8 cellular contexts compared by ENCODE assay signal in the genomic region with DNA sequence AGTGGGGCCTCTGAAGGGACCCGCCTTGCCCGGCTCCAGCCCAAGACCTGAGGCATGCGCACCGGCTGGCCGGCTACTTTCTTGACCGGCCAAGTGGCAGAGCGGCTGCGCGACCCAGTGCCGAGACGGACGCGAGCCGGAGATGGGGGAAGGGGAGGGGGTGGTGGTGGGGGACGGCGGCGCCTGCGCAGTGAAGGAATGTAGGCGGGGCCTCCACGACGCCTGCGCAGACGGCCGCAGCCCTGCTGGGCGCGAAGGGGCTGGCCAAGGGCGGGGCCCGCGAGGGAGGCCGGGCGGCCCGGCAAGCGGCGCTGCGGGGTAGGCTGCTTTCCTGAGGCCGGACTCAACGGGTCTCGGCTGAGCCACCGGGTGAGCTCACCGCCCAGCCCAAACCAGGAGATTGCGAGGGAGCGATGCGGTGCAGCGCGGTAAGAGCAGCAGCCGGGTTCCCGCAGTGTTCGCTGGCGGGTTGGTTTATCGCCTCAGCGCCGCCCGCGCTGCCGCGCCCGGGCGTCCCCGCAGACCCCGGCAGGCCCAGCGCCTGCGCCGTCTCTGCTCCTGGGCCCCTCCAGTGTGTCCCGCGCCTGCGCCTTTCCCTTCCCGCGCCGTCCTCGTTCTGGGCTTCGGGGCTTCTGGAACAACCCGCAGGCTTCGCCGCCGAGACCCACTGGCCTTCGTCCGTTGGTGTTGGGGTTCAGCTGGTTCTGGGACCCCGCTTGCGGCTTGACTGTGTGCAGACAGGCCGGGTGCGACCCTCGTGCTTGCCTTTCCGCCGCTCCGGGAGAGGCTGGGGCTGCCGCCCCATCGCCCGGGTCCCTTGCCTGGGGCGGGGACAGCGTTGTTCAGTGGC. TPM values are rescaled to one million over a fixed set of nuclear protein-coding genes. Genes with fewer than 3 reads are reported as not detected.
DNase-seq lines count a peak whose midpoint lies in the region; ATAC-seq and TF ChIP-seq lines count a peak whose summit lies in the region.

A gene with protein sequence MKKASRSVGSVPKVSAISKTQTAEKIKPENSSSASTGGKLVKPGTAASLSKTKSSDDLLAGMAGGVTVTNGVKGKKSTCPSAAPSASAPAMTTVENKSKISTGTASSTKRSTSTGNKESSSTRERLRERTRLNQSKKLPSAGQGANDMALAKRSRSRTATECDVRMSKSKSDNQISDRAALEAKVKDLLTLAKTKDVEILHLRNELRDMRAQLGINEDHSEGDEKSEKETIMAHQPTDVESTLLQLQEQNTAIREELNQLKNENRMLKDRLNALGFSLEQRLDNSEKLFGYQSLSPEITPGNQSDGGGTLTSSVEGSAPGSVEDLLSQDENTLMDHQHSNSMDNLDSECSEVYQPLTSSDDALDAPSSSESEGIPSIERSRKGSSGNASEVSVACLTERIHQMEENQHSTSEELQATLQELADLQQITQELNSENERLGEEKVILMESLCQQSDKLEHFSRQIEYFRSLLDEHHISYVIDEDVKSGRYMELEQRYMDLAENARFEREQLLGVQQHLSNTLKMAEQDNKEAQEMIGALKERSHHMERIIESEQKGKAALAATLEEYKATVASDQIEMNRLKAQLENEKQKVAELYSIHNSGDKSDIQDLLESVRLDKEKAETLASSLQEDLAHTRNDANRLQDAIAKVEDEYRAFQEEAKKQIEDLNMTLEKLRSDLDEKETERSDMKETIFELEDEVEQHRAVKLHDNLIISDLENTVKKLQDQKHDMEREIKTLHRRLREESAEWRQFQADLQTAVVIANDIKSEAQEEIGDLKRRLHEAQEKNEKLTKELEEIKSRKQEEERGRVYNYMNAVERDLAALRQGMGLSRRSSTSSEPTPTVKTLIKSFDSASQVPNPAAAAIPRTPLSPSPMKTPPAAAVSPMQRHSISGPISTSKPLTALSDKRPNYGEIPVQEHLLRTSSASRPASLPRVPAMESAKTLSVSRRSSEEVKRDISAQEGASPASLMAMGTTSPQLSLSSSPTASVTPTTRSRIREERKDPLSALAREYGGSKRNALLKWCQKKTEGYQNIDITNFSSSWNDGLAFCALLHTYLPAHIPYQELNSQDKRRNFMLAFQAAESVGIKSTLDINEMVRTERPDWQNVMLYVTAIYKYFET (plus strand): TSS at position 276 of the 850 bp plus-strand sequence. CDS start 31,401 bp downstream, outside the sequence.

- DNase-seq in NCI-H69 (lab: John Stamatoyannopoulos, UW) (peak; percentile 97), cortex of kidney (lab: John Stamatoyannopoulos, UW) (peak; percentile 76), left lung (peak; percentile 93 to 98)
- peak; percentile 88 for DNase-seq in activated CD4-positive, alpha-beta T cell treated with anti-CD3 and anti-CD28 coated beads, Interleukin-2, amount 10 ng/mL, durations not matched to agents 7 days and 5 days
- peak; percentile 83 for DNase-seq in stimulated activated CD4-positive, alpha-beta T cell treated with anti-CD3 and anti-CD28 coated beads, Interleukin-2, amount 100 ng/mL, for 4 hours (ENCODE audit: low read depth)

- peak within 1 kb of the TSS; percentile 82 to 97 (median 93) for H3K27ac ChIP-seq in BLaER1 treated with 17β-estradiol and CSF1 and Interleukin-3, amounts not matched to agents 10 nM and 100 nM
- peak within 1 kb of the TSS; percentile 93 to 98 for H3K27ac ChIP-seq in left lung

- peaks cover 38 to 53% (median 48%) of the 10 kb centered on the region in 10 experiments for H3K4me1 ChIP-seq in BLaER1 treated with 17β-estradiol and CSF1 and Interleukin-3, amounts not matched to agents 10 nM and 100 nM
- H3K4me1 ChIP-seq in left lung = peaks cover 20 to 37% of the 10 kb centered on the region in 2 donors

- peaks cover 0 to 2% (median under 1%) of the 10 kb centered on the region in 11 experiments; a peak in 6 of 22 replicates for H3K36me3 ChIP-seq in BLaER1 treated with 17β-estradiol and CSF1 and Interleukin-3, amounts not matched to agents 10 nM and 100 nM
- no peaks in the 10 kb centered on the region for H3K36me3 ChIP-seq in left lung

- ATAC-seq in GM19328 (IDR thresholded peaks at IDR 0.05; ENCODE audit: unreplicated experiment) (peak; percentile 86), HG03469 (IDR thresholded peaks at IDR 0.05; ENCODE audit: unreplicated experiment) (peak; percentile 60), left lung (peak; percentile 97)

- POLR2A ChIA-PET in activated CD4-positive, alpha-beta T cell treated with anti-CD3 and anti-CD28 coated beads, Interleukin-2, amount 10 ng/mL, durations not matched to agents 7 days and 5 days (lab: Charles Lee) = no interaction called here

- no peaks in the 10 kb centered on the region for H3K27me3 Mint-ChIP-seq in activated CD4-positive, alpha-beta T cell treated with anti-CD3 and anti-CD28 coated beads, Interleukin-2, amount 10 ng/mL, durations not matched to agents 7 days and 5 days

- peak within 1 kb of the TSS; percentile 83 for H3K27ac Mint-ChIP-seq in activated CD4-positive, alpha-beta T cell treated with anti-CD3 and anti-CD28 coated beads, Interleukin-2, amount 10 ng/mL, durations not matched to agents 7 days and 5 days

- intact Hi-C loops in left lung (cut with DNase I) = no loop called here

- peak within 1 kb of the TSS; percentile 79 for H3K4me3 Mint-ChIP-seq in activated CD4-positive, alpha-beta T cell treated with anti-CD3 and anti-CD28 coated beads, Interleukin-2, amount 10 ng/mL, durations not matched to agents 7 days and 5 days

- CTCF ChIA-PET in activated CD4-positive, alpha-beta T cell treated with anti-CD3 and anti-CD28 coated beads, Interleukin-2, amount 10 ng/mL, durations not matched to agents 7 days and 5 days (lab: Charles Lee) = interaction anchor here (0.8 kb wide), 1 partner anchor 21 kb away, joined by 3 read pairs; no protein-coding TSS in a partner anchor

- peaks cover 32% of the 10 kb centered on the region for H3K4me1 Mint-ChIP-seq in activated CD4-positive, alpha-beta T cell treated with anti-CD3 and anti-CD28 coated beads, Interleukin-2, amount 10 ng/mL, durations not matched to agents 7 days and 5 days

- TF ChIP-seq CTCF in left lung (IDR thresholded peaks at IDR 0.05) = peak in 1 of 2 donors; percentile 42

- H3K4me3 ChIP-seq in BLaER1 treated with 17β-estradiol and CSF1 and Interleukin-3, amounts not matched to agents 10 nM and 100 nM = peak within 1 kb of the TSS; percentile 78 to 99 (median 88)
- H3K4me3 ChIP-seq in left lung = peak within 1 kb of the TSS; percentile 75 to 79

- H3K9me3 ChIP-seq in BLaER1 treated with 17β-estradiol and CSF1 and Interleukin-3, amounts not matched to agents 10 nM and 100 nM (replicated peaks in 1 of 11) = no peaks in the 10 kb centered on the region
- H3K9me3 ChIP-seq in left lung = no peaks in the 10 kb centered on the region

- H3K9me3 Mint-ChIP-seq in activated CD4-positive, alpha-beta T cell treated with anti-CD3 and anti-CD28 coated beads, Interleukin-2, amount 10 ng/mL, durations not matched to agents 7 days and 5 days = no peaks in the 10 kb centered on the region

- peaks cover 25 to 46% (median 36%) of the 10 kb centered on the region in 11 experiments; a peak in 20 of 22 replicates for H4K20me1 ChIP-seq in BLaER1 treated with 17β-estradiol and CSF1 and Interleukin-3, amounts not matched to agents 10 nM and 100 nM

- peak within 1 kb of the TSS; percentile 88 to 97 (median 95) for H3K9ac ChIP-seq in BLaER1 treated with 17β-estradiol and CSF1 and Interleukin-3, amounts not matched to agents 10 nM and 100 nM

- H3K36me3 Mint-ChIP-seq in activated CD4-positive, alpha-beta T cell treated with anti-CD3 and anti-CD28 coated beads, Interleukin-2, amount 10 ng/mL, durations not matched to agents 7 days and 5 days (ENCODE audit: low read depth) = peaks cover 7% of the 10 kb centered on the region

- H3K4me2 ChIP-seq in BLaER1 treated with 17β-estradiol and CSF1 and Interleukin-3, amounts not matched to agents 10 nM and 100 nM = peak within 1 kb of the TSS; percentile 76 to 99 (median 95)

- H3K27me3 ChIP-seq in BLaER1 treated with 17β-estradiol and CSF1 and Interleukin-3, amounts not matched to agents 10 nM and 100 nM = no peaks in the 10 kb centered on the region
- no peaks in the 10 kb centered on the region for H3K27me3 ChIP-seq in left lung

RNA-seq across cellular contexts. Expression of the gene that starts here (rescaled TPM):
- 10 to 100 TPM; 53.1 to 59.5 TPM for total RNA-seq in activated CD4-positive, alpha-beta T cell treated with anti-CD3 and anti-CD28 coated beads, Interleukin-2, amount 10 ng/mL, durations not matched to agents 7 days and 5 days
- total RNA-seq in left lung = 10 to 100 TPM; 70.9 to 94.4 TPM

Comparison
In these comparisons a context has a peak if more than half of its experiments do, and no peak if none do; other contexts are left out.
1. Peak in every context shown above with its lines: DNase-seq, ATAC-seq, H3K4me3 ChIP-seq and H3K27ac ChIP-seq.